30 cellular contexts compared by ENCODE assay signal in genomic region chr3:20288050-20288449, GRCh38.
"Had no signal": no experiment of that assay in that cellular context is flagged by ENCODE, and none has a peak within 500 bp of the region (broad histone marks: within the 10 kb centered on the region; RNA-seq: fewer than 3 reads in every experiment).

No MANE protein-coding gene starts in this region.

- H3K27ac Mint-ChIP-seq: dendritic cell treated with granulocyte-macrophage colony-stimulating factor and Interleukin-4, amounts not matched to agents 40 ng/mL and 50 ng/mL, for 4 days; memory B cell; mesothelial cell of epicardium; nephron; neural progenitor cell; progenitor cell of endocrine pancreas; stimulated activated naive B cell treated with anti-CD40 and anti-IgM and Interleukin-4, amounts not matched to agents 10 μg/mL and 1 μg/mL and 100 μg/mL, for 72 hours; stimulated activated naive CD8-positive, alpha-beta T cell treated with anti-CD3 and anti-CD28 coated beads, Interleukin-15, Interleukin-2, amounts not matched to agents 100 ng/mL and 50 ng/mL, for 24 hours had no signal

- H3K27me3 Mint-ChIP-seq: dendritic cell treated with granulocyte-macrophage colony-stimulating factor and Interleukin-4, amounts not matched to agents 40 ng/mL and 50 ng/mL, for 4 days; memory B cell; naive B cell; progenitor cell of endocrine pancreas; stimulated activated naive B cell treated with anti-CD40 and anti-IgM and Interleukin-4, amounts not matched to agents 10 μg/mL and 1 μg/mL and 100 μg/mL, for 72 hours; stimulated activated naive CD8-positive, alpha-beta T cell treated with anti-CD3 and anti-CD28 coated beads, Interleukin-15, Interleukin-2, amounts not matched to agents 100 ng/mL and 50 ng/mL, for 24 hours had no signal

- H3K27ac ChIP-seq: colonic mucosa, esophagus muscularis mucosa, foreskin keratinocyte, gastroesophageal sphincter, heart left ventricle, hepatocyte, neural progenitor cell, parathyroid adenoma, right lobe of liver, suprapubic skin, transverse colon, upper lobe of right lung, uterus had no signal

- H3K9ac ChIP-seq: neural progenitor cell, parathyroid adenoma had no signal

- H3K9me3 ChIP-seq: colonic mucosa, right lobe of liver, uterus had no signal

- H3K27me3 ChIP-seq: colonic mucosa, esophagus muscularis mucosa, foreskin keratinocyte, gastroesophageal sphincter, heart left ventricle, hepatocyte, neural progenitor cell, right lobe of liver, suprapubic skin, transverse colon, upper lobe of right lung, uterus had no signal

- H3K36me3 ChIP-seq: colonic mucosa, esophagus muscularis mucosa, gastroesophageal sphincter, heart left ventricle, neural progenitor cell, right lobe of liver, suprapubic skin, transverse colon, upper lobe of right lung, uterus had no signal

- H3K4me1 Mint-ChIP-seq: memory B cell; mesothelial cell of epicardium; naive B cell; nephron; neural progenitor cell; stimulated activated naive B cell treated with anti-CD40 and anti-IgM and Interleukin-4, amounts not matched to agents 10 μg/mL and 1 μg/mL and 100 μg/mL, for 72 hours had no signal

- FAIRE-seq: endothelial cell of umbilical vein, kidney, small intestine had no signal

- H3K4me3 Mint-ChIP-seq: dendritic cell treated with granulocyte-macrophage colony-stimulating factor and Interleukin-4, amounts not matched to agents 40 ng/mL and 50 ng/mL, for 4 days; memory B cell; mesothelial cell of epicardium; naive B cell; nephron; neural progenitor cell; stimulated activated naive B cell treated with anti-CD40 and anti-IgM and Interleukin-4, amounts not matched to agents 10 μg/mL and 1 μg/mL and 100 μg/mL, for 72 hours; stimulated activated naive CD8-positive, alpha-beta T cell treated with anti-CD3 and anti-CD28 coated beads, Interleukin-15, Interleukin-2, amounts not matched to agents 100 ng/mL and 50 ng/mL, for 24 hours had no signal

- ATAC-seq: foreskin keratinocyte; gastroesophageal sphincter; heart left ventricle; left lobe of liver; mucosa of descending colon; right lobe of liver; stimulated activated naive B cell treated with anti-CD40 and anti-IgM and Interleukin-4, amounts not matched to agents 10 μg/mL and 1 μg/mL and 100 μg/mL, for 72 hours; upper lobe of right lung had no signal

- H3K4me1 ChIP-seq: colonic mucosa, esophagus muscularis mucosa, foreskin keratinocyte, gastroesophageal sphincter, heart left ventricle, neural progenitor cell, parathyroid adenoma, right lobe of liver, suprapubic skin, transverse colon, upper lobe of right lung, uterus had no signal

- DNase-seq: colonic mucosa; effector CD8-positive, alpha-beta T cell; foreskin keratinocyte; heart left ventricle; kidney; mucosa of descending colon; naive B cell; right lobe of liver; small intestine; stimulated activated CD4-positive, alpha-beta T cell treated with anti-CD3 and anti-CD28 coated beads, Interleukin-15, amount 100 ng/mL, for 24 hours; stimulated activated CD4-positive, alpha-beta T cell treated with anti-CD3 and anti-CD28 coated beads, Interleukin-2, amount 100 ng/mL, for 48 hours; stimulated activated naive B cell treated with anti-CD40 and anti-IgM and Interleukin-4, amounts not matched to agents 10 μg/mL and 1 μg/mL and 100 μg/mL, for 72 hours; transverse colon; upper lobe of right lung; uterus had no signal

- H3K4me3 ChIP-seq: colonic mucosa, esophagus muscularis mucosa, gastroesophageal sphincter, heart left ventricle, hepatocyte, lung, mucosa of descending colon, neural progenitor cell, right lobe of liver, suprapubic skin, transverse colon, upper lobe of right lung, uterus had no signal

- H2AFZ ChIP-seq: hepatocyte, neural progenitor cell, parathyroid adenoma had no signal

- H3K4me2 ChIP-seq: hepatocyte, neural progenitor cell had no signal

- H3K36me3 Mint-ChIP-seq: neural progenitor cell had no signal

- H3K79me2 ChIP-seq: hepatocyte, parathyroid adenoma had no signal
